Comparison of ENCODE assay signal across 1 cellular context in genomic region chr2:172552547-172553291, GRCh38.
TF ChIP-seq lines count a peak whose summit lies in the region.

No MANE protein-coding gene starts in this region.

TF ChIP-seq in GM23338, 12 proteins besides CTCF, POLR2A, EP300 and RAD21 (continued from another document):
- no peak for TF ChIP-seq ZNF462 (CRISPR knock-in tag; IDR thresholded peaks at IDR 0.05)
- no peak for TF ChIP-seq STAT1 (IDR thresholded peaks at IDR 0.05; ENCODE audit: unreplicated experiment)
- no peak for TF ChIP-seq EZH2phosphoT487 (IDR thresholded peaks at IDR 0.05; ENCODE audit: unreplicated experiment)
- TF ChIP-seq CREB1 (CRISPR knock-in tag; IDR thresholded peaks at IDR 0.05; ENCODE audit: low read depth): no peak
